ENCODE assay signal across 16 cellular contexts in genomic region chr1:84569216-84569615, GRCh38. TPM values are rescaled to one million over a fixed set of nuclear protein-coding genes. Genes with fewer than 3 reads are reported as not detected.
DNase-seq lines count a peak whose midpoint lies in the region; ATAC-seq and TF ChIP-seq lines count a peak whose summit lies in the region.
"Had no signal": no experiment of that assay in that cellular context is flagged by ENCODE, and none has a peak within 500 bp of the region (broad histone marks: within the 10 kb centered on the region; RNA-seq: fewer than 3 reads in every experiment).

No MANE protein-coding gene starts in this region.

- peak; percentile 90 for DNase-seq in G401 (ENCODE audit: low spot score)
- DNase-seq in NCI-H2171 treated with DMSO at 0.1 percent for 48 hours (lab: John Stamatoyannopoulos, UW): peak; percentile 80
- DNase-seq in NCI-H82 treated with DMSO at 0.1 percent for 48 hours (lab: John Stamatoyannopoulos, UW; ENCODE audit: unreplicated experiment): peak; percentile 97
- DNase-seq in smooth muscle cell (lab: John Stamatoyannopoulos, UW; ENCODE audit: unreplicated experiment): no peak
- no peak for DNase-seq in activated effector memory CD4-positive, alpha-beta T cell treated with Interleukin-2 at 50 U/mL for 16 hours
- DNase-seq: Caco-2; CD4-positive, alpha-beta memory T cell; DMS53; MM.1S; NCI-H2081 treated with DMSO at 0.1 percent for 48 hours; SIG-M5 had no signal

- in situ Hi-C loops in G401 (cut with HindIII; ENCODE audit: low sequenced_read_pairs): no loop called here

- TF ChIP-seq CTCF in neutrophil (IDR thresholded peaks at IDR 0.05) (no peak), smooth muscle cell (IDR thresholded peaks at IDR 0.05; ENCODE audit: borderline replicate concordance, insufficient read depth, poor library complexity, severe bottlenecking) (no peak)

- H3K27ac ChIP-seq in neutrophil (peak overlapping the region; percentile 21), smooth muscle cell (ENCODE audit: low read depth) (no peak overlapping the region)
- H3K27ac ChIP-seq: KMS-11, SK-N-MC had no signal

- H3K36me3 ChIP-seq in neutrophil: peaks cover 66% of the 10 kb centered on the region
- H3K36me3 ChIP-seq in smooth muscle cell (ENCODE audit: low read depth): no peaks in the 10 kb centered on the region

- peaks cover 33 to 39% of the 10 kb centered on the region in 2 experiments for H3K4me1 ChIP-seq in neutrophil (ENCODE audit: control insufficient read depth in 1 of 2, insufficient read depth in 1 of 2, low read depth in 1 of 2, low read length in 1 of 2)
- H3K4me1 ChIP-seq in smooth muscle cell (ENCODE audit: low read depth): peaks cover 25% of the 10 kb centered on the region

- no peak for ATAC-seq in HG02588 (IDR thresholded peaks at IDR 0.05; ENCODE audit: unreplicated experiment)
- ATAC-seq: HCT116 had no signal

- no peaks in the 10 kb centered on the region for H3K27me3 ChIP-seq in neutrophil
- H3K27me3 ChIP-seq in smooth muscle cell (ENCODE audit: low read depth): no peaks in the 10 kb centered on the region

- H2AFZ ChIP-seq in smooth muscle cell (ENCODE audit: low read depth): no peak overlapping the region

- no peak overlapping the region for H3K9ac ChIP-seq in smooth muscle cell (ENCODE audit: low read depth)
- H3K9ac ChIP-seq: KMS-11 had no signal

- H3K4me3 ChIP-seq in neutrophil (ENCODE audit: low read depth in 1 of 2, low read length in 1 of 2) (no peak overlapping the region), smooth muscle cell (no peak overlapping the region)
- H3K4me3 ChIP-seq: SK-N-MC had no signal

- no peak overlapping the region for H3K4me2 ChIP-seq in smooth muscle cell
- H3K4me2 ChIP-seq: KMS-11 had no signal

- H3F3A ChIP-seq in smooth muscle cell (ENCODE audit: low read depth): peaks cover 10% of the 10 kb centered on the region

- peaks cover 17% of the 10 kb centered on the region for H3K79me2 ChIP-seq in smooth muscle cell (ENCODE audit: low read depth)

- no peaks in the 10 kb centered on the region for H3K9me3 ChIP-seq in neutrophil
- H3K9me3 ChIP-seq in smooth muscle cell (replicated peaks; ENCODE audit: low read depth): no peaks in the 10 kb centered on the region
- H3K9me3 ChIP-seq: Caco-2 had no signal

- no peaks in the 10 kb centered on the region for H4K20me1 ChIP-seq in smooth muscle cell (ENCODE audit: low read depth)

RNA-seq across cellular contexts. Expression of gene CTBS, which starts 5.0 kb away (rescaled TPM):
- total RNA-seq in G401 (2014; rRNA removed; shearing (Covaris generic)): 3.6 and 3.9 TPM in 2 replicates
- total RNA-seq in smooth muscle cell: 19.4 and 37.7 TPM in 2 replicates
- 30.3 and 34.6 TPM in 2 replicates for polyA plus RNA-seq in smooth muscle cell

Comparison
In these comparisons a context has a peak if more than half of its experiments do, and no peak if none do; other contexts are left out.
1. DNase-seq: peak in G401 (single experiment), NCI-H2171 treated with DMSO at 0.1 percent for 48 hours (single experiment) and NCI-H82 treated with DMSO at 0.1 percent for 48 hours (single experiment); none in smooth muscle cell (single experiment) and activated effector memory CD4-positive, alpha-beta T cell treated with Interleukin-2 at 50 U/mL for 16 hours (single experiment).